22 cellular contexts compared by ENCODE assay signal in the genomic region with DNA sequence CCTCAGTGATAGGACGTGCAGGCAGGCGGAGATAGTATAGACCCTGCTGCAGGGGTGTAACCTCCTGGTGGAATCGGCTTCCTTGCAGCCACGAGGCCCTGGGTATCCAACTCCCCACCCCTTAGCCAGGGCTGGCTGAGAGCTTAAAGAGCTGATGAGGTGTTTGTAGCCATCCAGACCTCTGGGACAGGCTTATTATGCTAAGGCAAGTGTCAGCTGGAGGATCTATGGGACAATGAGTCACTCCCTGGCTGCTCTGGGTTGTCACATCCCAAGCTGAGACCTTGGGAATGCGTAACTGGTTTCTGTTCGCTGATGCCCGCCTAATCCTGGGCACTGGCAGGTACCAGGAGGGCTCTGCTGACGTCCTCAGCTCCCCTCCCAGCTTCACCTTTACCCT. TPM values are rescaled to one million over a fixed set of nuclear protein-coding genes. Genes with fewer than 3 reads are reported as not detected.
DNase-seq lines count a peak whose midpoint lies in the region; ATAC-seq and TF ChIP-seq lines count a peak whose summit lies in the region.
"Had no signal": no experiment of that assay in that cellular context is flagged by ENCODE, and none has a peak within 500 bp of the region (broad histone marks: within the 10 kb centered on the region; RNA-seq: fewer than 3 reads in every experiment).

No MANE protein-coding gene starts in this region.

- no peak overlapping the region for H3K23ac ChIP-seq in mesendoderm (ENCODE audit: low read length)

- no peak overlapping the region for H3K18ac ChIP-seq in mesendoderm (ENCODE audit: low read length)

- ATAC-seq in HG03342 (IDR thresholded peaks at IDR 0.05; ENCODE audit: unreplicated experiment) (no peak), GM21576 (IDR thresholded peaks at IDR 0.05; ENCODE audit: unreplicated experiment) (no peak)
- ATAC-seq: activated CD8-positive, alpha-beta memory T cell treated with anti-CD3 and anti-CD28 coated beads, Interleukin-2, amount 10 ng/mL, durations not matched to agents 7 days and 5 days; stimulated activated effector memory CD8-positive, alpha-beta T cell treated with anti-CD3 and anti-CD28 coated beads, Interleukin-12 subunit alpha, Interleukin-12 subunit beta, amount 100 ng/mL, for 72 hours; WTC11 had no signal

- H3K79me1 ChIP-seq in mesendoderm (ENCODE audit: low read length), result peaks cover 12% of the 10 kb centered on the region

- H3K27ac ChIP-seq in ascending aorta (peak overlapping the region; percentile 85 to 86), mesendoderm (ENCODE audit: low read depth, low read length) (no peak overlapping the region), stomach smooth muscle (ENCODE audit: low read length) (peak overlapping the region; percentile 55)
- H3K27ac ChIP-seq: 22Rv1, C4-2B, parathyroid adenoma had no signal

- intact Hi-C loops in ascending aorta (cut with DNase I), result no loop called here

- no peak overlapping the region for H4K5ac ChIP-seq in mesendoderm (ENCODE audit: low read length)

- no peak overlapping the region for H2BK120ac ChIP-seq in mesendoderm (ENCODE audit: low read depth, low read length)

- H3K9ac ChIP-seq in mesendoderm (ENCODE audit: low read length) (no peak overlapping the region), stomach smooth muscle (ENCODE audit: low read length in 2 of 2) (no peak overlapping the region)
- H3K9ac ChIP-seq: parathyroid adenoma had no signal

- no peak for TF ChIP-seq CTCF in ascending aorta (IDR thresholded peaks at IDR 0.05)

- DNase-seq in DMS53 (lab: John Stamatoyannopoulos, UW) (peak; percentile 53), DMS53 treated with DMSO at 0.1 percent for 48 hours (lab: John Stamatoyannopoulos, UW; ENCODE audit: unreplicated experiment) (no peak), ascending aorta (ENCODE audit: low spot score in 2 of 2) (no peak), mesendoderm (peak; percentile 72), LoVo (ENCODE audit: low spot score) (no peak)
- DNase-seq: activated CD8-positive, alpha-beta memory T cell treated with anti-CD3 and anti-CD28 coated beads, Interleukin-2, amount 10 ng/mL, durations not matched to agents 7 days and 5 days; activated effector memory CD4-positive, alpha-beta T cell treated with anti-CD3 and anti-CD28 coated beads, Interleukin-2, amount 50 U/mL, for 16 hours; amygdala; DMS79; HCEC 1CT; hypothalamus; kidney glomerular epithelial cell; NCI-H1436; NCI-H2227 treated with DMSO at 0.1 percent for 48 hours had no signal

- no peak overlapping the region for H3K4ac ChIP-seq in mesendoderm (ENCODE audit: low read depth, low read length)

- H2BK5ac ChIP-seq in mesendoderm (ENCODE audit: low read length), result no peak overlapping the region

- H3K79me2 ChIP-seq in mesendoderm (ENCODE audit: control insufficient read depth, insufficient read depth, low read length), result no peaks in the 10 kb centered on the region
- H3K79me2 ChIP-seq: parathyroid adenoma had no signal

- WGBS in mesendoderm (ENCODE audit: extremely low coverage, insufficient coverage, low lambda C conversion rate), result no CpG with 5 or more reads among the region's 8 CpGs

- H3K9me3 ChIP-seq in ascending aorta (no peaks in the 10 kb centered on the region), stomach smooth muscle (ENCODE audit: control insufficient read depth in 2 of 2, low read length in 2 of 2) (no peaks in the 10 kb centered on the region)

- H2BK15ac ChIP-seq in mesendoderm (replicated peaks; ENCODE audit: low read depth), result no peak overlapping the region

- H3K36me3 ChIP-seq in ascending aorta, result no peaks in the 10 kb centered on the region
- no peaks in the 10 kb centered on the region for H3K36me3 ChIP-seq in mesendoderm (ENCODE audit: control insufficient read depth, insufficient read depth, low read length)
- H3K36me3 ChIP-seq in stomach smooth muscle (ENCODE audit: control insufficient read depth in 2 of 2, insufficient read depth in 2 of 2, low read length in 2 of 2), result peaks cover 0 to 4% of the 10 kb centered on the region in 2 donors

- H3K4me3 ChIP-seq in ascending aorta (no peak overlapping the region), mesendoderm (ENCODE audit: low read length) (no peak overlapping the region), stomach smooth muscle (ENCODE audit: low read length in 2 of 2) (no peak overlapping the region)

- H2AK5ac ChIP-seq in mesendoderm (ENCODE audit: low read length), result no peak overlapping the region

- H3K27me3 ChIP-seq in ascending aorta (no peaks in the 10 kb centered on the region), mesendoderm (ENCODE audit: insufficient read depth, low read length, poor library complexity) (no peaks in the 10 kb centered on the region), stomach smooth muscle (ENCODE audit: control insufficient read depth in 1 of 2, insufficient read depth in 2 of 2, low read length in 2 of 2) (no peaks in the 10 kb centered on the region)

- H3K56ac ChIP-seq in mesendoderm (ENCODE audit: low read length), result no peak overlapping the region

- peaks cover 6 to 17% of the 10 kb centered on the region in 2 donors for H3K4me1 ChIP-seq in ascending aorta
- peaks cover 5% of the 10 kb centered on the region for H3K4me1 ChIP-seq in mesendoderm (ENCODE audit: control insufficient read depth, low read depth, low read length)
- H3K4me1 ChIP-seq in stomach smooth muscle (ENCODE audit: control insufficient read depth, insufficient read depth, low read length), result peaks cover 41% of the 10 kb centered on the region
- H3K4me1 ChIP-seq: parathyroid adenoma had no signal

- no peak overlapping the region for H4K8ac ChIP-seq in mesendoderm (ENCODE audit: low read depth, low read length)

- no peak overlapping the region for H3K4me2 ChIP-seq in mesendoderm (ENCODE audit: low read length)

RNA-seq across cellular contexts. Expression of a gene that starts 38.9 kb away (rescaled TPM):
- 71.6 TPM for total RNA-seq in ascending aorta
- polyA plus RNA-seq in mesendoderm (2013, experiment 1 of 2), result 21.8 TPM
- 21.4 TPM for polyA plus RNA-seq in mesendoderm (2013, experiment 2 of 2)

Comparison
In these comparisons a context has a peak if more than half of its experiments do, and no peak if none do; other contexts are left out.
1. DNase-seq: peak in DMS53 (single experiment) and mesendoderm (single experiment); none in DMS53 treated with DMSO at 0.1 percent for 48 hours (single experiment), ascending aorta (0 of 2) and LoVo (single experiment).